1 cellular context compared by ENCODE assay signal in the genomic region with DNA sequence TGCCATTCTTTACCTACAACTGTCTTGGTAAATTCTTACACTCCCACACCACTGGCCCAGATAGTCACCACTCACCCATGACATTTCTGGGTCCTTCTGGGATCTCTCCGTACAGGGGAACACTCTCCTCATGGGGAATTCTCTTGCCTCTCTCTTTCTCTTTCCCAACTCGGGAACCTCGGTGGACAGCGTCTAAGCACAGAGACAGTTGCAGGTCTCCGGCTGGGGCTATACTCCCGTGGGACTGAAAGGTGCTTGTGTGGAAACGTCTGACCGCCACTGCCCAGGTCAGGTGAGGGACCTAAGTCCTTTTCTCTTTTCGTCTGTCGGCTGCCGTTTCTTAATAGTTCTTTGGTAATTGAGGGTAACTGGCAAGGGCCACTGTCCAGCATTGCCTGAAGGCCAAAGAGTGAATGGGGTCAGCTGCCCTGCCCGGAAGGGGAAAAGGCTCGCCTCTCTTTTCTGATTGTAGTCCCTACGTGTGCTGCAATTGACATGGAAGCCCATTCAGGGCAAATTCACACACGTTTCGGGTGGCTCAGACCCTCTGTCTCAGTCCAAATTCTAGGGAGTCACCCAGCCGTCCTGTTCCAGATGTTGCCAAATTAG.
TF ChIP-seq lines count a peak whose summit lies in the region.

No MANE protein-coding gene starts in this region.

TF ChIP-seq in GM23338, 12 proteins besides CTCF, POLR2A, EP300 and RAD21 (continued from another document):
- TF ChIP-seq ZNF462 (CRISPR knock-in tag; IDR thresholded peaks at IDR 0.05) (no peak), EZH2 (IDR thresholded peaks at IDR 0.05; ENCODE audit: low read depth, unreplicated experiment) (no peak), POLR2AphosphoS5 (IDR thresholded peaks at IDR 0.05; ENCODE audit: low read depth) (no peak), ZNF331 (CRISPR knock-in tag; IDR thresholded peaks at IDR 0.05; ENCODE audit: low read depth) (no peak), CREB1 (CRISPR knock-in tag; IDR thresholded peaks at IDR 0.05; ENCODE audit: low read depth) (no peak)
- TF ChIP-seq, protein P1, sequence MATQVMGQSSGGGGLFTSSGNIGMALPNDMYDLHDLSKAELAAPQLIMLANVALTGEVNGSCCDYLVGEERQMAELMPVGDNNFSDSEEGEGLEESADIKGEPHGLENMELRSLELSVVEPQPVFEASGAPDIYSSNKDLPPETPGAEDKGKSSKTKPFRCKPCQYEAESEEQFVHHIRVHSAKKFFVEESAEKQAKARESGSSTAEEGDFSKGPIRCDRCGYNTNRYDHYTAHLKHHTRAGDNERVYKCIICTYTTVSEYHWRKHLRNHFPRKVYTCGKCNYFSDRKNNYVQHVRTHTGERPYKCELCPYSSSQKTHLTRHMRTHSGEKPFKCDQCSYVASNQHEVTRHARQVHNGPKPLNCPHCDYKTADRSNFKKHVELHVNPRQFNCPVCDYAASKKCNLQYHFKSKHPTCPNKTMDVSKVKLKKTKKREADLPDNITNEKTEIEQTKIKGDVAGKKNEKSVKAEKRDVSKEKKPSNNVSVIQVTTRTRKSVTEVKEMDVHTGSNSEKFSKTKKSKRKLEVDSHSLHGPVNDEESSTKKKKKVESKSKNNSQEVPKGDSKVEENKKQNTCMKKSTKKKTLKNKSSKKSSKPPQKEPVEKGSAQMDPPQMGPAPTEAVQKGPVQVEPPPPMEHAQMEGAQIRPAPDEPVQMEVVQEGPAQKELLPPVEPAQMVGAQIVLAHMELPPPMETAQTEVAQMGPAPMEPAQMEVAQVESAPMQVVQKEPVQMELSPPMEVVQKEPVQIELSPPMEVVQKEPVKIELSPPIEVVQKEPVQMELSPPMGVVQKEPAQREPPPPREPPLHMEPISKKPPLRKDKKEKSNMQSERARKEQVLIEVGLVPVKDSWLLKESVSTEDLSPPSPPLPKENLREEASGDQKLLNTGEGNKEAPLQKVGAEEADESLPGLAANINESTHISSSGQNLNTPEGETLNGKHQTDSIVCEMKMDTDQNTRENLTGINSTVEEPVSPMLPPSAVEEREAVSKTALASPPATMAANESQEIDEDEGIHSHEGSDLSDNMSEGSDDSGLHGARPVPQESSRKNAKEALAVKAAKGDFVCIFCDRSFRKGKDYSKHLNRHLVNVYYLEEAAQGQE (IDR thresholded peaks at IDR 0.05; ENCODE audit: unreplicated experiment): no peak
